8 cellular contexts compared by ENCODE assay signal in the genomic region with DNA sequence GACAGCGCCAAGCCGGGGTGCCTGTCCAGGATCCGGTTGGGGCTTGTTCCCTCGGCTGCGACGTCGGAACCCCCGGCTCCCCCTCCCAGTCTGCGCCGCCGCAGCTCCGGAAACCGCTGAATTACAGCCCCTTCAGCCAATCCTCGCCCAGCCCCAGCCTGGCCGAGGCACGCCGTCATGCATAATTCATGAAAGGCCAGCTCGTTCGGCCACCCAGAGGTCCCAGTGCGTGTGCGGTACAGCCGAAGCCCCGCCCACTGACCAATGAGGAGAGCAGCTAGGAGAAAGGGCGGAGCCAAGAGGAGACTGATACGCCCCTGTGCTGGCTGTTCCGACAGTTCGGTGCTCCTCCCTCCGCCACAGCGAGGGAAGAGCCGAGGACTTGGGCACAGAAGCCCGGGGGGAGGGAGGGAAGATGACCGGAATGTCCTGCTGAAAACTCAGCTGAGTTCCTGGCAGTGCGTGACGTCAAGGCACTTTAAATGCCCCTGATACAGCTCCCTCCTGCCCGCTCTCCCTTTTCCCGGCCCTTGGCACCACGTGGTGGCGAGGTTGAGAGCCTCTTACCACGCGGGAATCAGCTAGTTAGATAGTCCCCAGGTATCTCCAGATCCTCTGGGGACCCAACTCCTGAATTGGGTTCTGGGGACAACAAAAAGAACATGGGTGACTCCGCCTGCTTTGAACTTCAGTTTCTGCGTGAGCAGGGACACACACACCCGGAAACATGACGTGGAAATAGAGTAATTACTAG. TPM values are rescaled to one million over a fixed set of nuclear protein-coding genes. Genes with fewer than 3 reads are reported as not detected.
DNase-seq lines count a peak whose midpoint lies in the region; ATAC-seq and TF ChIP-seq lines count a peak whose summit lies in the region.

A gene (minus strand): TSS at position 62 of the 754 bp plus-strand sequence. CDS start 39,926 bp downstream, outside the sequence.

- ATAC-seq in GM21619 (IDR thresholded peaks at IDR 0.05; ENCODE audit: unreplicated experiment): peak; percentile 84

- H3K9me3 Mint-ChIP-seq in activated T-cell treated with anti-CD3 and anti-CD28 coated beads, Interleukin-2, amount 50 U/mL, for 24 hours: no peaks in the 10 kb centered on the region

- TF ChIP-seq CTCF in epithelial cell of proximal tubule (conservative IDR thresholded peaks at IDR 0.05; ENCODE audit: low read depth, low read length): no peak

- peak within 1 kb of the TSS; percentile 100 for H3K27ac Mint-ChIP-seq in activated T-cell treated with anti-CD3 and anti-CD28 coated beads, Interleukin-2, amount 50 U/mL, for 24 hours

- no peaks in the 10 kb centered on the region for H3K27me3 Mint-ChIP-seq in activated T-cell treated with anti-CD3 and anti-CD28 coated beads, Interleukin-2, amount 50 U/mL, for 24 hours

- H3K4me3 ChIP-seq in Jurkat, Clone E6-1 (ENCODE audit: low read length): peak within 1 kb of the TSS; percentile 85
- H3K4me3 ChIP-seq in epithelial cell of proximal tubule (ENCODE audit: low read depth, low read length): peak within 1 kb of the TSS; percentile 96

- peaks cover 56% of the 10 kb centered on the region for H3K4me1 Mint-ChIP-seq in activated T-cell treated with anti-CD3 and anti-CD28 coated beads, Interleukin-2, amount 50 U/mL, for 24 hours (ENCODE audit: low read depth)

- H3K36me3 Mint-ChIP-seq in activated T-cell treated with anti-CD3 and anti-CD28 coated beads, Interleukin-2, amount 50 U/mL, for 24 hours (ENCODE audit: low read depth): peaks cover 42% of the 10 kb centered on the region

- peak within 1 kb of the TSS; percentile 91 for H3K4me3 Mint-ChIP-seq in activated T-cell treated with anti-CD3 and anti-CD28 coated beads, Interleukin-2, amount 50 U/mL, for 24 hours

- DNase-seq in DMS153 (lab: John Stamatoyannopoulos, UW) (peak; percentile 99), epithelial cell of proximal tubule (ENCODE audit: low read depth) (peak; percentile 97), mucosa of gallbladder (ENCODE audit: low spot score) (peak; percentile 100)
- DNase-seq in Jurkat, Clone E6-1 (ENCODE audit: low read depth, low spot score): peak; percentile 99
- DNase-seq in activated T-cell treated with anti-CD3 and anti-CD28 coated beads, Interleukin-2, amount 50 U/mL, for 24 hours: peak; percentile 100
- DNase-seq in stimulated activated CD8-positive, alpha-beta memory T cell treated with anti-CD3 and anti-CD28 coated beads, Interleukin-4, amount 100 ng/mL, for 4 hours (ENCODE audit: low read depth in 2 of 2, low spot score in 1 of 2): peak; percentile 100

TF ChIP-seq in PFSK-1, 5 proteins besides CTCF, POLR2A, EP300 and RAD21:
- peak; percentile 71 for TF ChIP-seq POLR2AphosphoS5 (IDR thresholded peaks at IDR 0.05; ENCODE audit: low read depth, low read length)
- peak; percentile 100 for TF ChIP-seq SIN3A (IDR thresholded peaks at IDR 0.05; ENCODE audit: borderline replicate concordance, insufficient read depth, low read length)
- TF ChIP-seq, protein P1, sequence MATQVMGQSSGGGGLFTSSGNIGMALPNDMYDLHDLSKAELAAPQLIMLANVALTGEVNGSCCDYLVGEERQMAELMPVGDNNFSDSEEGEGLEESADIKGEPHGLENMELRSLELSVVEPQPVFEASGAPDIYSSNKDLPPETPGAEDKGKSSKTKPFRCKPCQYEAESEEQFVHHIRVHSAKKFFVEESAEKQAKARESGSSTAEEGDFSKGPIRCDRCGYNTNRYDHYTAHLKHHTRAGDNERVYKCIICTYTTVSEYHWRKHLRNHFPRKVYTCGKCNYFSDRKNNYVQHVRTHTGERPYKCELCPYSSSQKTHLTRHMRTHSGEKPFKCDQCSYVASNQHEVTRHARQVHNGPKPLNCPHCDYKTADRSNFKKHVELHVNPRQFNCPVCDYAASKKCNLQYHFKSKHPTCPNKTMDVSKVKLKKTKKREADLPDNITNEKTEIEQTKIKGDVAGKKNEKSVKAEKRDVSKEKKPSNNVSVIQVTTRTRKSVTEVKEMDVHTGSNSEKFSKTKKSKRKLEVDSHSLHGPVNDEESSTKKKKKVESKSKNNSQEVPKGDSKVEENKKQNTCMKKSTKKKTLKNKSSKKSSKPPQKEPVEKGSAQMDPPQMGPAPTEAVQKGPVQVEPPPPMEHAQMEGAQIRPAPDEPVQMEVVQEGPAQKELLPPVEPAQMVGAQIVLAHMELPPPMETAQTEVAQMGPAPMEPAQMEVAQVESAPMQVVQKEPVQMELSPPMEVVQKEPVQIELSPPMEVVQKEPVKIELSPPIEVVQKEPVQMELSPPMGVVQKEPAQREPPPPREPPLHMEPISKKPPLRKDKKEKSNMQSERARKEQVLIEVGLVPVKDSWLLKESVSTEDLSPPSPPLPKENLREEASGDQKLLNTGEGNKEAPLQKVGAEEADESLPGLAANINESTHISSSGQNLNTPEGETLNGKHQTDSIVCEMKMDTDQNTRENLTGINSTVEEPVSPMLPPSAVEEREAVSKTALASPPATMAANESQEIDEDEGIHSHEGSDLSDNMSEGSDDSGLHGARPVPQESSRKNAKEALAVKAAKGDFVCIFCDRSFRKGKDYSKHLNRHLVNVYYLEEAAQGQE (IDR thresholded peaks at IDR 0.05; ENCODE audit: insufficient read depth in 1 of 2, low read depth in 2 of 2, low read length in 2 of 2): peak in 1 of 2 experiments; percentile 68; a peak in 2 of 4 replicates
- TF ChIP-seq FOXP2 (optimal IDR thresholded peaks at IDR 0.05; ENCODE audit: borderline replicate concordance, extremely low read depth, extremely low read length, insufficient read depth): peak; percentile 95
- peak; percentile 81; the same call in 1 of the 2 replicates for TF ChIP-seq TAF1 (IDR thresholded peaks at IDR 0.05; ENCODE audit: borderline replicate concordance, insufficient read depth, low read length)

RNA-seq across cellular contexts. Expression of the gene that starts here (rescaled TPM):
- polyA plus RNA-seq in Jurkat, Clone E6-1 (2012; ENCODE audit: insufficient read depth, insufficient read length): 38.7 TPM
- polyA plus RNA-seq in PFSK-1 (2012; ENCODE audit: insufficient read length, low read depth): 61.8 TPM
- total RNA-seq in epithelial cell of proximal tubule (63.0 and 82.0 TPM in 2 replicates), mucosa of gallbladder (140 TPM)

Comparison
In these comparisons a context has a peak if more than half of its experiments do, and no peak if none do; other contexts are left out.
1. Peak in every context shown above with its lines: DNase-seq, ATAC-seq and H3K4me3 ChIP-seq.